Comparison of ENCODE assay signal across 20 cellular contexts in genomic region chr5:150454492-150455229, GRCh38. TPM values are rescaled to one million over a fixed set of nuclear protein-coding genes. Genes with fewer than 3 reads are reported as not detected.
DNase-seq lines count a peak whose midpoint lies in the region; ATAC-seq and TF ChIP-seq lines count a peak whose summit lies in the region.
"Had no signal": no experiment of that assay in that cellular context is flagged by ENCODE, and none has a peak within 500 bp of the region (broad histone marks: within the 10 kb centered on the region; RNA-seq: fewer than 3 reads in every experiment).

No MANE protein-coding gene starts in this region.

- no peaks in the 10 kb centered on the region for H3K27me3 ChIP-seq in trophoblast cell (ENCODE audit: insufficient read depth, low read length)
- H3K27me3 ChIP-seq in left lung: no peaks in the 10 kb centered on the region

- H4K8ac ChIP-seq in trophoblast cell (ENCODE audit: low read depth, low read length): no peak overlapping the region

- no peak overlapping the region for H2BK12ac ChIP-seq in trophoblast cell (ENCODE audit: low read length)

- DNase-seq in GF-D8 (lab: John Stamatoyannopoulos, UW): peak; percentile 31
- DNase-seq in KBM-7: peak; percentile 24
- peak; percentile 66 for DNase-seq in SKM-1 (lab: John Stamatoyannopoulos, UW; ENCODE audit: unreplicated experiment)
- DNase-seq in trophoblast cell: no peak
- no peak for DNase-seq in WTC11 (ENCODE audit: low spot score)
- DNase-seq in left lung: no peak
- DNase-seq: C1 segment of cervical spinal cord; Calu3; CD8-positive, alpha-beta T cell; HCEC 1CT; NCI-H1105; NCI-H146; NCI-H2029; NCI-H2227 treated with DMSO at 0.1 percent for 48 hours; NCI-H510A; NCI-H774; PC-3; Right ventricle myocardium superior had no signal

- no peak overlapping the region for H3K27ac Mint-ChIP-seq in WTC11
- H3K27ac Mint-ChIP-seq: CD8-positive, alpha-beta T cell had no signal

- in situ Hi-C loops in KBM-7 (cut with MboI; ENCODE audit: low pct_unique_long_range_greater_than_20kb, low sequenced_read_pairs): no loop called here

- H3K23ac ChIP-seq in trophoblast cell (ENCODE audit: low read length): no peak overlapping the region

- H2BK5ac ChIP-seq in trophoblast cell (ENCODE audit: low read depth, low read length, poor library complexity): no peak overlapping the region

- H3K4me1 ChIP-seq in trophoblast cell (ENCODE audit: control insufficient read depth in 1 of 2, insufficient read depth in 2 of 2, low read length in 2 of 2) (peaks cover 2 to 8% of the 10 kb centered on the region in 2 experiments), left lung (peaks cover 0 to 45% of the 10 kb centered on the region in 2 donors)

- no CpG with 5 or more reads among the region's 9 CpGs for WGBS in trophoblast cell (ENCODE audit: extremely low coverage, insufficient coverage, insufficient read length)

- H3K79me1 ChIP-seq in trophoblast cell (ENCODE audit: low read length): peaks cover 11% of the 10 kb centered on the region

- no peak overlapping the region for H3K4me2 ChIP-seq in trophoblast cell (ENCODE audit: low read length)

- no peak overlapping the region for H3K27ac ChIP-seq in trophoblast cell (ENCODE audit: low read depth, low read length)
- peak overlapping the region in 1 of 2 donors; percentile 63 for H3K27ac ChIP-seq in left lung
- H3K27ac ChIP-seq: SK-N-MC had no signal

- H3K79me2 ChIP-seq in trophoblast cell (ENCODE audit: control insufficient read depth, insufficient read depth, low read length, poor library complexity): peaks cover 2% of the 10 kb centered on the region

- H3K4me1 Mint-ChIP-seq in WTC11: peaks cover 14% of the 10 kb centered on the region

- H3K4ac ChIP-seq in trophoblast cell (ENCODE audit: low read depth, low read length): no peak overlapping the region

- H2AK5ac ChIP-seq in trophoblast cell (ENCODE audit: low read length): no peak overlapping the region

- no peak overlapping the region for H3K9ac ChIP-seq in trophoblast cell (ENCODE audit: low read length)

- H3K9me3 Mint-ChIP-seq in WTC11: peaks cover 4% of the 10 kb centered on the region

- H3K9me3 ChIP-seq in trophoblast cell (ENCODE audit: insufficient read depth, low read depth, low read length): no peaks in the 10 kb centered on the region
- no peaks in the 10 kb centered on the region for H3K9me3 ChIP-seq in left lung

- CTCF ChIA-PET in WTC11 (lab: Charles Lee): interaction anchor here (0.7 to 1.9 kb wide), 2 partner anchors 69 to 90 kb away, joined by 3 to 7 read pairs; no protein-coding TSS in a partner anchor

- TF ChIP-seq CTCF in WTC11 (IDR thresholded peaks at IDR 0.05) (no peak), left lung (IDR thresholded peaks at IDR 0.05) (no peak)

- H3K4me3 ChIP-seq in trophoblast cell (ENCODE audit: low read depth, low read length): no peak overlapping the region
- no peak overlapping the region for H3K4me3 ChIP-seq in left lung
- H3K4me3 ChIP-seq: SK-N-MC had no signal

- H3K18ac ChIP-seq in trophoblast cell (ENCODE audit: low read length): no peak overlapping the region

- ATAC-seq in WTC11 (no peak), GM19324 (IDR thresholded peaks at IDR 0.05; ENCODE audit: low FRiP score, unreplicated experiment) (no peak), left lung (no peak)
- ATAC-seq: CD8-positive, alpha-beta T cell; PC-3 had no signal

- no peak overlapping the region for H4K12ac ChIP-seq in trophoblast cell (ENCODE audit: low read depth, low read length)

- H2BK120ac ChIP-seq in trophoblast cell (ENCODE audit: insufficient read depth, low read length, poor library complexity): no peak overlapping the region

- POLR2A ChIA-PET in WTC11 (lab: Charles Lee): no interaction called here

- no peak overlapping the region for H3K14ac ChIP-seq in trophoblast cell (ENCODE audit: low read length)

- no peaks in the 10 kb centered on the region for H3K36me3 Mint-ChIP-seq in WTC11

- H3K36me3 ChIP-seq in trophoblast cell (ENCODE audit: control insufficient read depth in 1 of 2, insufficient read depth in 2 of 2, low read length in 2 of 2): no peaks in the 10 kb centered on the region
- no peaks in the 10 kb centered on the region for H3K36me3 ChIP-seq in left lung

- H3K4me3 Mint-ChIP-seq in WTC11: no peak overlapping the region
- H3K4me3 Mint-ChIP-seq: CD8-positive, alpha-beta T cell had no signal

- intact Hi-C loops in left lung (cut with DNase I): loop anchor here in 1 of 2 donors (5.0 kb wide), 2 partner anchors 88 to 203 kb away; no protein-coding TSS in a partner anchor

- peak overlapping the region; percentile 17 for H4K91ac ChIP-seq in trophoblast cell (ENCODE audit: low read depth, low read length)

- H3K27me3 Mint-ChIP-seq in WTC11 (ENCODE audit: low read depth): no peaks in the 10 kb centered on the region; the same call in 1 of the 2 replicates

- H2AFZ ChIP-seq in trophoblast cell (ENCODE audit: insufficient read depth, low read length, poor library complexity): no peak overlapping the region

TF ChIP-seq in WTC11, 78 proteins besides CTCF, POLR2A, EP300 and RAD21:
- no peak for TF ChIP-seq FOXP1 (CRISPR knock-in tag; IDR thresholded peaks at IDR 0.05; ENCODE audit: borderline replicate concordance)
- TF ChIP-seq GRHL2 (CRISPR knock-in tag; IDR thresholded peaks at IDR 0.05; ENCODE audit: insufficient replicate concordance, severe bottlenecking): no peak
- no peak for TF ChIP-seq ATF3 (CRISPR knock-in tag; conservative IDR thresholded peaks at IDR 0.05)
- TF ChIP-seq E2F5 (CRISPR knock-in tag; IDR thresholded peaks at IDR 0.05): no peak
- no peak for TF ChIP-seq NFYB (CRISPR knock-in tag; conservative IDR thresholded peaks at IDR 0.05; ENCODE audit: low read depth)
- TF ChIP-seq NR1H2 (CRISPR knock-in tag; IDR thresholded peaks at IDR 0.05): no peak
- TF ChIP-seq JUN (CRISPR knock-in tag; IDR thresholded peaks at IDR 0.05): no peak

RNA-seq across cellular contexts. Expression of gene RPS14, which starts 5.1 kb away (rescaled TPM):
- polyA plus RNA-seq in trophoblast cell (2013): 2,982 and 3,060 TPM in 2 replicates
- total RNA-seq in WTC11 (2021): 2,564 to 2,814 TPM (median 2,812 TPM) in 3 replicates
- total RNA-seq in left lung: 1,000 to 10,000 TPM; 1,428 to 1,504 TPM

RNA-seq across cellular contexts. Expression of gene CD74, which starts 42.0 kb away (rescaled TPM):
- 50.4 and 50.6 TPM in 2 replicates for polyA plus RNA-seq in trophoblast cell (2013)
- total RNA-seq in WTC11 (2021) (28.2 to 47.6 TPM (median 44.3 TPM) in 3 replicates), left lung (1,000 to 10,000 TPM; 1,866 to 2,212 TPM)

RNA-seq across cellular contexts. Expression of gene NDST1, which starts 53.3 kb away (rescaled TPM):
- polyA plus RNA-seq in trophoblast cell (2013): 98.1 and 98.9 TPM in 2 replicates
- total RNA-seq in WTC11 (2021) (58.1 to 69.9 TPM (median 61.5 TPM) in 3 replicates), left lung (100 to 1,000 TPM in 1 of 2 donors, 10 to 100 TPM in 1; 89.3 to 100 TPM)

Comparison
In these comparisons a context has a peak if more than half of its experiments do, and no peak if none do; other contexts are left out.
1. DNase-seq: peak in GF-D8 (single experiment), KBM-7 (single experiment) and SKM-1 (single experiment); none in trophoblast cell (0 of 2), WTC11 (single experiment) and left lung (0 of 2).
2. RNA of gene CD74, which starts 42.0 kb away (total RNA-seq): 1,866 to 2,212 TPM in left lung; 28.2 to 47.6 TPM in WTC11; every median in the first group is over 10 times any median in the second.